ENCODE assay signal across 17 cellular contexts in genomic region chr2:207318071-207318683, GRCh38.
DNase-seq lines count a peak whose midpoint lies in the region; ATAC-seq and TF ChIP-seq lines count a peak whose summit lies in the region.
"Had no signal": no experiment of that assay in that cellular context is flagged by ENCODE, and none has a peak within 500 bp of the region (broad histone marks: within the 10 kb centered on the region; RNA-seq: fewer than 3 reads in every experiment).

No MANE protein-coding gene starts in this region.

- peak overlapping the region; percentile 18; the same call in 1 of the 2 replicates for H3K4me2 ChIP-seq in HCT116 (ENCODE audit: low read length)
- no peak overlapping the region for H3K4me2 ChIP-seq in mesendoderm (ENCODE audit: low read length)
- H3K4me2 ChIP-seq: GM23338 had no signal

- peaks cover 0 to 2% of the 10 kb centered on the region in 2 donors for H3K9me3 Mint-ChIP-seq in activated T-cell treated with anti-CD3 and anti-CD28 coated beads, Interleukin-2, amount 50 U/mL, for 72 hours
- H3K9me3 Mint-ChIP-seq: CD4-positive, alpha-beta T cell; GM23338; HFFc6 had no signal

- no peak for ATAC-seq in activated T-cell treated with anti-CD3 and anti-CD28 coated beads, Interleukin-2, amount 50 U/mL, for 72 hours (replicated peaks in 1 of 2)
- ATAC-seq in HCT116 (no peak), GM19324 (IDR thresholded peaks at IDR 0.05; ENCODE audit: low FRiP score, unreplicated experiment) (no peak)
- ATAC-seq: GM23338 had no signal

- no peak overlapping the region for H3K56ac ChIP-seq in mesendoderm (ENCODE audit: low read length)

- intact Hi-C loops in HCT116 (cut with micrococcal nuclease): no loop called here

- TF ChIP-seq CTCF in HCT116 (IDR thresholded peaks at IDR 0.05 in 2 of 3, conservative IDR thresholded peaks at IDR 0.05 in 1 of 3; ENCODE audit: borderline replicate concordance in 1 of 3, insufficient read depth in 1 of 3, low read depth in 2 of 3, low read length in 2 of 3) (no peak), VCaP (conservative IDR thresholded peaks at IDR 0.05) (no peak)

- no peak overlapping the region for H2BK5ac ChIP-seq in mesendoderm (ENCODE audit: low read length)

- no peaks in the 10 kb centered on the region for H3K79me1 ChIP-seq in mesendoderm (ENCODE audit: low read length)

- no peaks in the 10 kb centered on the region for H4K20me1 ChIP-seq in HCT116 (ENCODE audit: insufficient read depth)

- no peak overlapping the region for H3K23ac ChIP-seq in mesendoderm (ENCODE audit: low read length)

- H3K9me2 ChIP-seq in HCT116 (ENCODE audit: insufficient read depth): no peaks in the 10 kb centered on the region

- no peak overlapping the region for H2AK5ac ChIP-seq in mesendoderm (ENCODE audit: low read length)

- H3K18ac ChIP-seq in mesendoderm (ENCODE audit: low read length): no peak overlapping the region

- H3K9me3 ChIP-seq in HCT116 (ENCODE audit: control insufficient read depth in 1 of 2, insufficient read depth in 1 of 2, low read depth in 1 of 2, low read length in 2 of 2): no peaks in the 10 kb centered on the region

- H3K4me1 Mint-ChIP-seq in activated T-cell treated with anti-CD3 and anti-CD28 coated beads, Interleukin-2, amount 50 U/mL, for 72 hours (ENCODE audit: low read depth): peaks cover 51% of the 10 kb centered on the region
- H3K4me1 Mint-ChIP-seq: GM23338 had no signal

- H3K4me3 ChIP-seq in HCT116 (replicated peaks in 1 of 2; ENCODE audit: low read depth in 1 of 2, low read length in 2 of 2) (no peak overlapping the region), mesendoderm (ENCODE audit: low read length) (no peak overlapping the region)
- H3K4me3 ChIP-seq: GM23338 had no signal

- H2AFZ ChIP-seq in HCT116 (ENCODE audit: low read depth, low read length, poor library complexity, severe bottlenecking): no peak overlapping the region
- H2AFZ ChIP-seq: GM23338 had no signal

- POLR2A ChIA-PET in HCT116 (lab: Charles Lee): no interaction called here

- no peak for TF ChIP-seq POLR2A in HCT116 (IDR thresholded peaks at IDR 0.05; ENCODE audit: borderline replicate concordance, extremely low read depth, insufficient read depth, insufficient read length)

- CTCF ChIA-PET in HCT116 (lab: Charles Lee): no interaction called here

- H3K27me3 ChIP-seq in HCT116 (ENCODE audit: insufficient read depth, low read length) (no peaks in the 10 kb centered on the region), mesendoderm (ENCODE audit: insufficient read depth, low read length, poor library complexity) (no peaks in the 10 kb centered on the region)

- no peak overlapping the region for H2BK120ac ChIP-seq in mesendoderm (ENCODE audit: low read depth, low read length)

- peak overlapping the region; percentile 23 to 75 for H3K4me3 Mint-ChIP-seq in activated T-cell treated with anti-CD3 and anti-CD28 coated beads, Interleukin-2, amount 50 U/mL, for 72 hours
- H3K4me3 Mint-ChIP-seq: B cell; CD4-positive, alpha-beta T cell; GM23338; HFFc6 had no signal

- H3K4me1 ChIP-seq in HCT116 (ENCODE audit: control insufficient read depth in 1 of 2, insufficient read depth in 2 of 2, low read length in 2 of 2): peaks cover 0 to 12% of the 10 kb centered on the region in 2 experiments; a peak in 2 of 4 replicates
- H3K4me1 ChIP-seq in mesendoderm (ENCODE audit: control insufficient read depth, low read depth, low read length): no peaks in the 10 kb centered on the region

- H3K27ac Mint-ChIP-seq in activated T-cell treated with anti-CD3 and anti-CD28 coated beads, Interleukin-2, amount 50 U/mL, for 72 hours: peak overlapping the region; percentile 92
- H3K27ac Mint-ChIP-seq: B cell; CD4-positive, alpha-beta T cell; GM23338; HFFc6 had no signal

- H3K79me2 ChIP-seq in HCT116 (ENCODE audit: insufficient read depth, low read length) (no peaks in the 10 kb centered on the region), mesendoderm (ENCODE audit: control insufficient read depth, insufficient read depth, low read length) (no peaks in the 10 kb centered on the region)

- peaks cover 13% of the 10 kb centered on the region for H3K27me3 Mint-ChIP-seq in activated T-cell treated with anti-CD3 and anti-CD28 coated beads, Interleukin-2, amount 50 U/mL, for 72 hours (ENCODE audit: low read depth)
- H3K27me3 Mint-ChIP-seq: CD4-positive, alpha-beta T cell had no signal

- no TSS peak for BruUV-seq in HCT116 (replicated peaks; lab: Mats Ljungman, UMichigan)

- DNase-seq in activated T-cell treated with anti-CD3 and anti-CD28 coated beads, Interleukin-2, amount 50 U/mL, for 72 hours: no peak
- DNase-seq in activated T-cell treated with anti-CD3 and anti-CD28 coated beads, Interleukin-2, amount 50 U/mL, for 1 hour: no peak
- no peak for DNase-seq in HCT116 (ENCODE audit: low read depth, low spot score)
- peak; percentile 22 for DNase-seq in myocyte (ENCODE audit: low read depth)
- no peak for DNase-seq in mesendoderm
- DNase-seq: CD4-positive, alpha-beta T cell; DMS79; KBM-7; NCI-H1417; NCI-H1930; NCI-H748 treated with DMSO at 0.1 percent for 48 hours had no signal

- RAD21 ChIA-PET in HCT116 (lab: Charles Lee; ENCODE audit: low non-redundant PET in 1 of 2, low total read pairs in 2 of 2, uncharacterized antibody in 2 of 2, unreplicated experiment in 2 of 2): no interaction called here

- WGBS in mesendoderm (ENCODE audit: extremely low coverage, insufficient coverage, low lambda C conversion rate): no CpG with 5 or more reads among the region's 5 CpGs

- no peak overlapping the region for H4K5ac ChIP-seq in mesendoderm (ENCODE audit: low read length)

- H4K8ac ChIP-seq in mesendoderm (ENCODE audit: low read depth, low read length): no peak overlapping the region

- H3K27ac ChIP-seq in HCT116 (ENCODE audit: low read depth, low read length) (no peak overlapping the region), VCaP (peak overlapping the region; percentile 55), mesendoderm (ENCODE audit: low read depth, low read length) (no peak overlapping the region)
- H3K27ac ChIP-seq: RWPE1 had no signal

- TF ChIP-seq RAD21 in HCT116 (IDR thresholded peaks at IDR 0.05; ENCODE audit: low read depth): no peak

- peaks cover 0 to 5% of the 10 kb centered on the region in 2 donors for H3K36me3 Mint-ChIP-seq in activated T-cell treated with anti-CD3 and anti-CD28 coated beads, Interleukin-2, amount 50 U/mL, for 72 hours (ENCODE audit: insufficient read depth in 2 of 2)

- H3K9ac ChIP-seq in HCT116 (ENCODE audit: low read length) (no peak overlapping the region), mesendoderm (ENCODE audit: low read length) (no peak overlapping the region)

- no peaks in the 10 kb centered on the region for H3K36me3 ChIP-seq in HCT116 (ENCODE audit: control insufficient read depth in 1 of 2, insufficient read depth in 2 of 2, low read length in 2 of 2)
- no peaks in the 10 kb centered on the region for H3K36me3 ChIP-seq in mesendoderm (ENCODE audit: control insufficient read depth, insufficient read depth, low read length)

- no peak overlapping the region for H3K4ac ChIP-seq in mesendoderm (ENCODE audit: low read depth, low read length)

- H2BK15ac ChIP-seq in mesendoderm (replicated peaks; ENCODE audit: low read depth): no peak overlapping the region

TF ChIP-seq in HCT116, 20 proteins besides CTCF, POLR2A, EP300 and RAD21 (continues in another document):
- TF ChIP-seq ZFX (IDR thresholded peaks at IDR 0.05) (no peak), CEBPB (IDR thresholded peaks at IDR 0.05; ENCODE audit: low read depth) (no peak), TCF7L2 (IDR thresholded peaks at IDR 0.05; ENCODE audit: borderline replicate concordance, extremely low read depth, insufficient read depth, insufficient read length) (no peak), REST (IDR thresholded peaks at IDR 0.05; ENCODE audit: low read depth) (no peak), SP1 (IDR thresholded peaks at IDR 0.05; ENCODE audit: low read depth) (no peak), EGR1 (IDR thresholded peaks at IDR 0.05; ENCODE audit: low read depth) (no peak), SRF (IDR thresholded peaks at IDR 0.05; ENCODE audit: low read depth) (no peak), JUND (IDR thresholded peaks at IDR 0.05) (no peak), ELF1 (IDR thresholded peaks at IDR 0.05; ENCODE audit: borderline replicate concordance, low read depth) (no peak), MAX (IDR thresholded peaks at IDR 0.05) (no peak), CBX3 (IDR thresholded peaks at IDR 0.05; ENCODE audit: low read depth) (no peak), SIN3A (IDR thresholded peaks at IDR 0.05; ENCODE audit: low read depth) (no peak), FOSL1 (IDR thresholded peaks at IDR 0.05; ENCODE audit: low read depth) (no peak)
- TF ChIP-seq, protein P1, sequence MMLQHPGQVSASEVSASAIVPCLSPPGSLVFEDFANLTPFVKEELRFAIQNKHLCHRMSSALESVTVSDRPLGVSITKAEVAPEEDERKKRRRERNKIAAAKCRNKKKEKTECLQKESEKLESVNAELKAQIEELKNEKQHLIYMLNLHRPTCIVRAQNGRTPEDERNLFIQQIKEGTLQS (IDR thresholded peaks at IDR 0.05): no peak
